9 cellular contexts compared by ENCODE assay signal in the genomic region with DNA sequence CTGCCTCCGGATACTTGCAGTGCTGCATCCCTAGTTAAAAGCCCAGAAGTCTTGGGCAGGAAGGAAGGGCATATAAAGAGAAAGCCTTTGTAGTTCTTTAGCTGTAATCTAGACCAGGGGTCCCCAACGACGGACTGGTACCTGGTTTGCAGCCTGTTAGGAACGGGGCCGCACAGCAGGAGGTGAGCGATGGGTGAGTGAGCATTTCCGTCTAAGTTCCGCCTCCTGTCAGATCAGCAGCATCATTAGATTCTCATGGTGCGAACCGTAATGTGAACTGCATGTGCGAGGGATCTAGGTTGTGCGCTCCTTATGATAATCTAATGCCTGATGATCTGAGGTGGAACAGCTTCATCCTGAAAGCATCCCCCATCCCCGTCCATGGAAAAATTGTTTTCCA. TPM values are rescaled to one million over a fixed set of nuclear protein-coding genes. Genes with fewer than 3 reads are reported as not detected.
DNase-seq lines count a peak whose midpoint lies in the region; ATAC-seq and TF ChIP-seq lines count a peak whose summit lies in the region.
"Had no signal": no experiment of that assay in that cellular context is flagged by ENCODE, and none has a peak within 500 bp of the region (broad histone marks: within the 10 kb centered on the region; RNA-seq: fewer than 3 reads in every experiment).

No MANE protein-coding gene starts in this region.

- POLR2A ChIA-PET in CD8-positive, alpha-beta memory T cell (lab: Charles Lee): interaction anchor here (0.7 to 2.2 kb wide), 2 partner anchors 104 to 167 kb away, joined by 6 to 8 read pairs; no protein-coding TSS in a partner anchor

- peak overlapping the region in 6 of 7 donors; percentile 32 to 99 (median 94) for H3K4me3 Mint-ChIP-seq in CD8-positive, alpha-beta memory T cell
- H3K4me3 Mint-ChIP-seq in HFFc6 (peak overlapping the region; percentile 97), nephron (peak overlapping the region; percentile 96 to 97 (median 96))

- no peaks in the 10 kb centered on the region for H3K27me3 ChIP-seq in CD8-positive, alpha-beta memory T cell (ENCODE audit: insufficient read depth, low read length, poor library complexity, severe bottlenecking)
- H3K27me3 ChIP-seq in endocrine pancreas (ENCODE audit: control insufficient read depth, insufficient read depth, low read length): no peaks in the 10 kb centered on the region

- peak overlapping the region in 3 of 8 donors; percentile 24 to 98 (median 98) for H3K27ac Mint-ChIP-seq in CD8-positive, alpha-beta memory T cell
- peak overlapping the region; percentile 96; the same call in 1 of the 2 replicates for H3K27ac Mint-ChIP-seq in HFFc6
- H3K27ac Mint-ChIP-seq in nephron: peak overlapping the region; percentile 98 to 99 (median 98)

- H3K9me3 ChIP-seq in CD8-positive, alpha-beta memory T cell (ENCODE audit: low read length): no peaks in the 10 kb centered on the region
- no peaks in the 10 kb centered on the region for H3K9me3 ChIP-seq in endocrine pancreas (ENCODE audit: control insufficient read depth, low read length)

- H3K4me3 ChIP-seq in CD8-positive, alpha-beta memory T cell (ENCODE audit: low read length): peak overlapping the region; percentile 21
- H3K4me3 ChIP-seq in endocrine pancreas (ENCODE audit: control insufficient read depth, insufficient read depth, low read length): peak overlapping the region; percentile 92

- H3K4me1 ChIP-seq in CD8-positive, alpha-beta memory T cell (ENCODE audit: insufficient read depth, low read length): peaks cover 10% of the 10 kb centered on the region
- peaks cover 13% of the 10 kb centered on the region for H3K4me1 ChIP-seq in endocrine pancreas (ENCODE audit: control insufficient read depth, insufficient read depth, low read length)

- DNase-seq in CD8-positive, alpha-beta memory T cell: peak in 1 of 5 donors; percentile 46
- DNase-seq in HFFc6 (no peak), AML-193 (lab: John Stamatoyannopoulos, UW) (no peak)
- DNase-seq: NCI-H524 had no signal

- no peak overlapping the region for H3K27ac ChIP-seq in CD8-positive, alpha-beta memory T cell (ENCODE audit: low read depth, low read length)

- CTCF ChIA-PET in CD8-positive, alpha-beta memory T cell (lab: Charles Lee): no interaction called here

- no peak overlapping the region for H3K9ac ChIP-seq in endocrine pancreas (ENCODE audit: control insufficient read depth, insufficient read depth, low read length)

- TF ChIP-seq CTCF in HFFc6 (IDR thresholded peaks at IDR 0.05): no peak
- no peak for TF ChIP-seq CTCF in nephron (IDR thresholded peaks at IDR 0.05; ENCODE audit: unreplicated experiment in 3 of 3)

- H3K36me3 Mint-ChIP-seq in CD8-positive, alpha-beta memory T cell: peaks cover 13 to 32% (median 17%) of the 10 kb centered on the region in 3 donors
- H3K36me3 Mint-ChIP-seq in HFFc6 (ENCODE audit: low read depth) (peaks cover 39% of the 10 kb centered on the region), nephron (ENCODE audit: low read depth) (peaks cover 46% of the 10 kb centered on the region)

- peaks cover 36 to 51% (median 49%) of the 10 kb centered on the region in 3 donors for H3K4me1 Mint-ChIP-seq in CD8-positive, alpha-beta memory T cell
- H3K4me1 Mint-ChIP-seq in HFFc6 (ENCODE audit: low read depth) (peaks cover 41% of the 10 kb centered on the region), nephron (peaks cover 44% of the 10 kb centered on the region)

- ATAC-seq in HG03571 (IDR thresholded peaks at IDR 0.05; ENCODE audit: unreplicated experiment) (no peak), HG02870 (IDR thresholded peaks at IDR 0.05; ENCODE audit: unreplicated experiment) (no peak), GM21737 (IDR thresholded peaks at IDR 0.05; ENCODE audit: unreplicated experiment) (no peak)

- peaks cover 14% of the 10 kb centered on the region for H3K36me3 ChIP-seq in CD8-positive, alpha-beta memory T cell (ENCODE audit: insufficient read depth, low read length)
- no peaks in the 10 kb centered on the region for H3K36me3 ChIP-seq in endocrine pancreas (ENCODE audit: control insufficient read depth, insufficient read depth, low read length)

- H3K9me3 Mint-ChIP-seq in CD8-positive, alpha-beta memory T cell: no peaks in the 10 kb centered on the region
- no peaks in the 10 kb centered on the region for H3K9me3 Mint-ChIP-seq in HFFc6
- no peaks in the 10 kb centered on the region for H3K9me3 Mint-ChIP-seq in nephron

- peaks cover 0 to 1% of the 10 kb centered on the region in 2 donors for H3K27me3 Mint-ChIP-seq in CD8-positive, alpha-beta memory T cell
- H3K27me3 Mint-ChIP-seq in HFFc6 (ENCODE audit: insufficient read depth): no peaks in the 10 kb centered on the region; the same call in 1 of the 2 replicates
- H3K27me3 Mint-ChIP-seq in nephron (ENCODE audit: low read depth): no peaks in the 10 kb centered on the region

RNA-seq across cellular contexts. Expression of gene SMIM15, which starts 1.6 kb away (rescaled TPM):
- 10 to 100 TPM; 88.7 to 91.6 TPM for total RNA-seq in CD8-positive, alpha-beta memory T cell
- 44.4 TPM for polyA plus RNA-seq in CD8-positive, alpha-beta memory T cell
- total RNA-seq in HFFc6 (2021; fragmentation: NEBNext Ultra II Directional; extraction: Animal tissue kit (Norgen Biotek cat#: 25700)): 10 to 100 TPM; 62.6 to 76.8 (median 68.6) TPM
